In genomic region chr18:55376387-55376786, GRCh38 we compare ENCODE assay signal across 11 cellular contexts.
DNase-seq lines count a peak whose midpoint lies in the region; ATAC-seq and TF ChIP-seq lines count a peak whose summit lies in the region.
"Had no signal": no experiment of that assay in that cellular context is flagged by ENCODE, and none has a peak within 500 bp of the region (broad histone marks: within the 10 kb centered on the region; RNA-seq: fewer than 3 reads in every experiment).

No MANE protein-coding gene starts in this region.

- DNase-seq in CD1c-positive myeloid dendritic cell (ENCODE audit: extremely low spot score) (peak; percentile 79), type B pancreatic cell (ENCODE audit: extremely low spot score, unreplicated experiment) (no peak), NCI-H1417 treated with DMSO at 0.1 percent for 48 hours (lab: John Stamatoyannopoulos, UW) (no peak), Peyer's patch (no peak), Karpas-422 (no peak)
- DNase-seq: IMR-90; stimulated activated naive CD4-positive, alpha-beta T cell had no signal

- TF ChIP-seq CTCF in type B pancreatic cell (conservative IDR thresholded peaks at IDR 0.05) (no peak), Peyer's patch (IDR thresholded peaks at IDR 0.05) (no peak)

- H3K9me3 ChIP-seq in Peyer's patch (no peaks in the 10 kb centered on the region), Karpas-422 (ENCODE audit: low read length) (no peaks in the 10 kb centered on the region)

- H3K4me3 Mint-ChIP-seq in type B pancreatic cell, result no peak overlapping the region
- H3K4me3 Mint-ChIP-seq: T-helper 2 cell treated with Interferon-gamma antibody and Interleukin-4, amounts not matched to agents 5 μg/mL and 100 μg/mL, for 36 hours had no signal

- no peak overlapping the region for H3K4me2 ChIP-seq in Karpas-422 (ENCODE audit: low read depth, low read length, poor library complexity, severe bottlenecking)

- no peaks in the 10 kb centered on the region for H3K27me3 ChIP-seq in Peyer's patch
- no peaks in the 10 kb centered on the region for H3K27me3 ChIP-seq in Karpas-422 (ENCODE audit: low read length)

- H3K27ac ChIP-seq in Peyer's patch, result no peak overlapping the region
- no peak overlapping the region for H3K27ac ChIP-seq in Karpas-422 (ENCODE audit: low read length)

- no peaks in the 10 kb centered on the region for H3K9me2 ChIP-seq in Karpas-422 (replicated peaks; ENCODE audit: insufficient read depth, low read length)

- H3K27ac Mint-ChIP-seq in type B pancreatic cell, result no peak overlapping the region
- H3K27ac Mint-ChIP-seq: T-helper 2 cell treated with Interferon-gamma antibody and Interleukin-4, amounts not matched to agents 5 μg/mL and 100 μg/mL, for 36 hours had no signal

- H2AFZ ChIP-seq in Karpas-422 (ENCODE audit: low read length), result no peak overlapping the region

- no peaks in the 10 kb centered on the region for H3K4me1 Mint-ChIP-seq in type B pancreatic cell (ENCODE audit: unreplicated experiment)

- TF ChIP-seq POLR2A in Peyer's patch (IDR thresholded peaks at IDR 0.05), result no peak

- H3K36me3 Mint-ChIP-seq in type B pancreatic cell, result peaks cover 9% of the 10 kb centered on the region

- no peak overlapping the region for H3K9ac ChIP-seq in Karpas-422 (ENCODE audit: low read length)

- H3K27me3 Mint-ChIP-seq in type B pancreatic cell, result no peaks in the 10 kb centered on the region

- peak; percentile 95 for ATAC-seq in GM19035 (IDR thresholded peaks at IDR 0.05; ENCODE audit: unreplicated experiment)
- ATAC-seq in HG02642 (IDR thresholded peaks at IDR 0.05; ENCODE audit: poor library complexity, unreplicated experiment), result peak; percentile 82
- peak; percentile 92 for ATAC-seq in HG03469 (IDR thresholded peaks at IDR 0.05; ENCODE audit: unreplicated experiment)

- no peaks in the 10 kb centered on the region for H4K20me1 ChIP-seq in Karpas-422 (ENCODE audit: insufficient read depth, low read depth, low read length)

- no peaks in the 10 kb centered on the region for H3K4me1 ChIP-seq in Peyer's patch
- no peaks in the 10 kb centered on the region; the same call in 1 of the 2 replicates for H3K4me1 ChIP-seq in Karpas-422 (ENCODE audit: low read length)

- H3K4me3 ChIP-seq in Peyer's patch, result no peak overlapping the region
- no peak overlapping the region for H3K4me3 ChIP-seq in Karpas-422 (ENCODE audit: low read length)

- H3K36me3 ChIP-seq in Peyer's patch, result no peaks in the 10 kb centered on the region
- no peaks in the 10 kb centered on the region for H3K36me3 ChIP-seq in Karpas-422 (ENCODE audit: insufficient read depth, low read length)

- peaks cover 4% of the 10 kb centered on the region for H3K9me3 Mint-ChIP-seq in type B pancreatic cell

- H3K79me2 ChIP-seq in Karpas-422 (ENCODE audit: low read length), result peaks cover 63% of the 10 kb centered on the region
